ENCODE assay signal across 15 cellular contexts in the genomic region with DNA sequence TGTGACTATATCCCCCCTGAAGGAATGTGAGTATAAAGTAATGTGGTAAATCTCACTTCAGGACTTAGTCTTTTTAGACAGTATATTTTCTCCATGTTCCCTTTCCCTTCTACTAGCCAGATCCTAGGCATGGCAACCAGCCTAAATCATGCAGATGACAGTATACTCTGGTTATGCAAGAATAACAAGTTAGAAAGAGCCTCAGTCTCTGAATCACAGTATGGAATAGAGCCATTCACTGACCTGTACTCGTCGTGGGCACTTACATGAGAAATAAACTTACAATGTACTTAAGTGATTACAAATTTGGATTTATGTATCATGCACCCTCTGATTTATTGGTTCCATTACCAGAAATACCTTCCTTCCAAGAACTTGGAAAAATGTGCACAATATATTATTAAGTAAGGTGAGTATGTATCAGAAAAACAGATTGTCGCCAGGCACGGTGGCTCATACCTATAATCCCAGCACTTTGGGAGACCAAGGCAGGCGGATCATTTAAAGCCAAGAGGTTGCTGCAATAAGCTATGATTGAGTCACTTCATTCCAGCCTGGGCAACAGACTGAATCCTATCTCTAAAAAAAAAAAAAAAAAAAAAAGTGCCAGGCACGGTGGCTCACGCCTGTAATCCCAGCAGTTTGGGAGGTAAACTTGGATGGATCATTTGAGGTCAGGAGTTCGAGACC. TPM values are rescaled to one million over a fixed set of nuclear protein-coding genes. Genes with fewer than 3 reads are reported as not detected.
A peak's percentile ranks its signal among the peaks of the same experiment; 100 is the strongest.
DNase-seq lines count a peak whose midpoint lies in the region; ATAC-seq and TF ChIP-seq lines count a peak whose summit lies in the region.
"Had no signal": no experiment of that assay in that cellular context is flagged by ENCODE, and none has a peak within 500 bp of the region (broad histone marks: within the 10 kb centered on the region; RNA-seq: fewer than 3 reads in every experiment).

No MANE protein-coding gene starts in this region.

- intact Hi-C loops in posterior cingulate gyrus (cut with DNase I): no loop called here

- no peaks in the 10 kb centered on the region for H3K27me3 ChIP-seq in upper lobe of left lung

- no peak for TF ChIP-seq POLR2A in upper lobe of left lung (IDR thresholded peaks at IDR 0.05)

- TF ChIP-seq EP300 in upper lobe of left lung (IDR thresholded peaks at IDR 0.05): no peak

- WGBS in upper lobe of left lung, 2 donors: 87 to 91% methylated on average over 8 of the region's 8 CpGs

- TF ChIP-seq CTCF in AG10803 (conservative IDR thresholded peaks at IDR 0.05; ENCODE audit: low read length): no peak
- no peak for TF ChIP-seq CTCF in epithelial cell of esophagus (IDR thresholded peaks at IDR 0.05; ENCODE audit: insufficient read depth, low read depth, low read length, missing control alignments)
- no peak for TF ChIP-seq CTCF in upper lobe of left lung (IDR thresholded peaks at IDR 0.05)

- H3K9me3 ChIP-seq in upper lobe of left lung: peaks cover 0 to 11% (median 8%) of the 10 kb centered on the region in 4 donors

- H3K4me3 ChIP-seq in AG10803 (ENCODE audit: low read length): no peak overlapping the region
- no peak overlapping the region for H3K4me3 ChIP-seq in epithelial cell of esophagus (ENCODE audit: low read length)
- H3K4me3 ChIP-seq in upper lobe of left lung: no peak overlapping the region
- H3K4me3 ChIP-seq: mucosa of descending colon had no signal

- H3K27ac ChIP-seq in upper lobe of left lung: no peak overlapping the region

- peaks cover 0 to under 1% (median 0%) of the 10 kb centered on the region in 4 donors for H3K4me1 ChIP-seq in upper lobe of left lung

- no peak for ATAC-seq in GM21619 (IDR thresholded peaks at IDR 0.05; ENCODE audit: unreplicated experiment)
- no peak for ATAC-seq in upper lobe of left lung (ENCODE audit: low FRiP score in 2 of 2)
- ATAC-seq: mucosa of descending colon, WTC11 had no signal

- H3K36me3 ChIP-seq in upper lobe of left lung: no peaks in the 10 kb centered on the region

- DNase-seq in AG10803 (ENCODE audit: low read depth) (peak; percentile 86), M059J (ENCODE audit: low read depth) (peak; percentile 78), epithelial cell of esophagus (ENCODE audit: low read depth) (peak; percentile 89), non-pigmented ciliary epithelial cell (ENCODE audit: low read depth) (peak; percentile 56), AML-193 (lab: John Stamatoyannopoulos, UW) (no peak), posterior cingulate gyrus (no peak), upper lobe of left lung (no peak)
- DNase-seq: activated CD8-positive, alpha-beta memory T cell treated with anti-CD3 and anti-CD28 coated beads, Interleukin-2, amount 50 U/mL, for 4 hours; kidney; mucosa of descending colon; NCI-H1105; NCI-H345; stimulated activated CD4-positive, alpha-beta T cell treated with anti-CD3 and anti-CD28 coated beads, Interleukin-2, amount 100 ng/mL, for 24 hours had no signal

RNA-seq across cellular contexts. Expression of gene FAM8A1, which starts 25.1 kb away (rescaled TPM):
- total RNA-seq in M059J (2014; rRNA removed; shearing (Covaris generic)): 13.0 and 19.7 TPM in 2 replicates
- total RNA-seq in upper lobe of left lung: 10 to 100 TPM; 10.5 to 46.1 (median 24.7) TPM

Comparison
In these comparisons a context has a peak if more than half of its experiments do, and no peak if none do; other contexts are left out.
1. DNase-seq: peak in AG10803 (single experiment), M059J (single experiment), epithelial cell of esophagus (single experiment) and non-pigmented ciliary epithelial cell (single experiment); none in AML-193 (0 of 2), posterior cingulate gyrus (0 of 10) and upper lobe of left lung (0 of 2).